In genomic region chr2:206212673-206213513, GRCh38 we compare ENCODE assay signal across 11 cellular contexts. TPM values are rescaled to one million over a fixed set of nuclear protein-coding genes. Genes with fewer than 3 reads are reported as not detected.
DNase-seq lines count a peak whose midpoint lies in the region; ATAC-seq and TF ChIP-seq lines count a peak whose summit lies in the region.
"Had no signal": no experiment of that assay in that cellular context is flagged by ENCODE, and none has a peak within 500 bp of the region (broad histone marks: within the 10 kb centered on the region; RNA-seq: fewer than 3 reads in every experiment).

No MANE protein-coding gene starts in this region.

- no peak overlapping the region for H4K5ac ChIP-seq in mesendoderm (ENCODE audit: low read length)

- in situ Hi-C loops in brain microvascular endothelial cell (cut with HindIII; ENCODE audit: low pct_ligation_motif_present, low sequenced_read_pairs) = no loop called here

- H3K18ac ChIP-seq in mesendoderm (ENCODE audit: low read length) = no peak overlapping the region

- H3K79me1 ChIP-seq in mesendoderm (ENCODE audit: low read length) = no peaks in the 10 kb centered on the region

- DNase-seq in AG08395 (ENCODE audit: low spot score) (peak; percentile 62), brain microvascular endothelial cell (peak; percentile 74), mesendoderm (peak; percentile 13), ureter (ENCODE audit: low spot score) (no peak), iPS-NIHi7 (ENCODE audit: extremely low spot score) (no peak), iPS-NIHi11 (ENCODE audit: low spot score) (no peak)
- DNase-seq: activated CD8-positive, alpha-beta memory T cell treated with anti-CD3 and anti-CD28 coated beads, Interleukin-2, amount 10 ng/mL, durations not matched to agents 7 days and 5 days; GDM1; NCI-H1092 had no signal

- WGBS in HUES64 = 48% methylated on average over 10 of the region's 10 CpGs
- WGBS in mesendoderm (ENCODE audit: extremely low coverage, insufficient coverage, low lambda C conversion rate) = no CpG with 5 or more reads among the region's 10 CpGs

- no peak overlapping the region for H2BK5ac ChIP-seq in mesendoderm (ENCODE audit: low read length)

- H3K36me3 ChIP-seq in HUES64 (ENCODE audit: insufficient read depth, low read length) (no peaks in the 10 kb centered on the region), brain microvascular endothelial cell (replicated peaks) (no peaks in the 10 kb centered on the region), mesendoderm (ENCODE audit: control insufficient read depth, insufficient read depth, low read length) (no peaks in the 10 kb centered on the region)

- no peaks in the 10 kb centered on the region for H3K9me3 ChIP-seq in HUES64 (ENCODE audit: insufficient read depth, low read depth, low read length)

- no peak overlapping the region for H2BK120ac ChIP-seq in mesendoderm (ENCODE audit: low read depth, low read length)

- H3K27me3 ChIP-seq in HUES64 (ENCODE audit: insufficient read depth, low read length) (no peaks in the 10 kb centered on the region), brain microvascular endothelial cell (replicated peaks) (no peaks in the 10 kb centered on the region), mesendoderm (ENCODE audit: insufficient read depth, low read length, poor library complexity) (no peaks in the 10 kb centered on the region)

- no peak for ATAC-seq in HG03196 (IDR thresholded peaks at IDR 0.05; ENCODE audit: unreplicated experiment)
- ATAC-seq: activated CD8-positive, alpha-beta memory T cell treated with anti-CD3 and anti-CD28 coated beads, Interleukin-2, amount 10 ng/mL, durations not matched to agents 7 days and 5 days had no signal

- H3K4me3 ChIP-seq in HUES64 (ENCODE audit: low read length) (peak overlapping the region; percentile 25), brain microvascular endothelial cell (ENCODE audit: low read depth, low read length) (peak overlapping the region; percentile 52), mesendoderm (ENCODE audit: low read length) (no peak overlapping the region)

- no peak for TF ChIP-seq CTCF in brain microvascular endothelial cell (IDR thresholded peaks at IDR 0.05; ENCODE audit: low read depth, low read length, missing control alignments)

- no peak overlapping the region for H4K8ac ChIP-seq in mesendoderm (ENCODE audit: low read depth, low read length)

- no peak overlapping the region for H3K4ac ChIP-seq in mesendoderm (ENCODE audit: low read depth, low read length)

- H3K4me1 ChIP-seq in HUES64 (ENCODE audit: insufficient read depth, low read length) = peaks cover 35% of the 10 kb centered on the region
- peaks cover 5% of the 10 kb centered on the region for H3K4me1 ChIP-seq in mesendoderm (ENCODE audit: control insufficient read depth, low read depth, low read length)

- no peak overlapping the region for H2BK15ac ChIP-seq in mesendoderm (replicated peaks; ENCODE audit: low read depth)

- no peak overlapping the region for H2AK5ac ChIP-seq in mesendoderm (ENCODE audit: low read length)

- H3K56ac ChIP-seq in mesendoderm (ENCODE audit: low read length) = no peak overlapping the region

- H3K9ac ChIP-seq in HUES64 (ENCODE audit: low read depth, low read length) (peak overlapping the region; percentile 55), mesendoderm (ENCODE audit: low read length) (no peak overlapping the region)

- no peaks in the 10 kb centered on the region for H3K79me2 ChIP-seq in mesendoderm (ENCODE audit: control insufficient read depth, insufficient read depth, low read length)

- no peak overlapping the region for H3K23ac ChIP-seq in mesendoderm (ENCODE audit: low read length)

- H3K4me2 ChIP-seq in mesendoderm (ENCODE audit: low read length) = no peak overlapping the region

- H3K27ac ChIP-seq in HUES64 (ENCODE audit: low read depth, low read length) = peak overlapping the region; percentile 86
- peak overlapping the region; percentile 74 for H3K27ac ChIP-seq in brain microvascular endothelial cell
- H3K27ac ChIP-seq in mesendoderm (ENCODE audit: low read depth, low read length) = no peak overlapping the region

RNA-seq across cellular contexts. Expression of gene EEF1B2, which starts 53.2 kb away (rescaled TPM):
- 855 TPM for polyA plus RNA-seq in HUES64 (2013, experiment 1 of 2)
- polyA plus RNA-seq in HUES64 (2013, experiment 2 of 2) = 838 TPM
- polyA plus RNA-seq in mesendoderm (2013, experiment 1 of 2) = 949 TPM
- polyA plus RNA-seq in mesendoderm (2013, experiment 2 of 2) = 958 TPM
- 559 TPM for total RNA-seq in ureter

RNA-seq across cellular contexts. Expression of gene NDUFS1, which starts 53.6 kb away (rescaled TPM):
- 59.8 TPM for polyA plus RNA-seq in HUES64 (2013, experiment 1 of 2)
- 59.5 TPM for polyA plus RNA-seq in HUES64 (2013, experiment 2 of 2)
- 42.4 TPM for polyA plus RNA-seq in mesendoderm (2013, experiment 1 of 2)
- polyA plus RNA-seq in mesendoderm (2013, experiment 2 of 2) = 43.2 TPM
- 94.4 TPM for total RNA-seq in ureter

Comparison
In these comparisons a context has a peak if more than half of its experiments do, and no peak if none do; other contexts are left out.
1. DNase-seq: peak in AG08395 (single experiment), brain microvascular endothelial cell (single experiment) and mesendoderm (single experiment); none in ureter (single experiment), iPS-NIHi7 (single experiment) and iPS-NIHi11 (single experiment).